8 cellular contexts compared by ENCODE assay signal in the genomic region with DNA sequence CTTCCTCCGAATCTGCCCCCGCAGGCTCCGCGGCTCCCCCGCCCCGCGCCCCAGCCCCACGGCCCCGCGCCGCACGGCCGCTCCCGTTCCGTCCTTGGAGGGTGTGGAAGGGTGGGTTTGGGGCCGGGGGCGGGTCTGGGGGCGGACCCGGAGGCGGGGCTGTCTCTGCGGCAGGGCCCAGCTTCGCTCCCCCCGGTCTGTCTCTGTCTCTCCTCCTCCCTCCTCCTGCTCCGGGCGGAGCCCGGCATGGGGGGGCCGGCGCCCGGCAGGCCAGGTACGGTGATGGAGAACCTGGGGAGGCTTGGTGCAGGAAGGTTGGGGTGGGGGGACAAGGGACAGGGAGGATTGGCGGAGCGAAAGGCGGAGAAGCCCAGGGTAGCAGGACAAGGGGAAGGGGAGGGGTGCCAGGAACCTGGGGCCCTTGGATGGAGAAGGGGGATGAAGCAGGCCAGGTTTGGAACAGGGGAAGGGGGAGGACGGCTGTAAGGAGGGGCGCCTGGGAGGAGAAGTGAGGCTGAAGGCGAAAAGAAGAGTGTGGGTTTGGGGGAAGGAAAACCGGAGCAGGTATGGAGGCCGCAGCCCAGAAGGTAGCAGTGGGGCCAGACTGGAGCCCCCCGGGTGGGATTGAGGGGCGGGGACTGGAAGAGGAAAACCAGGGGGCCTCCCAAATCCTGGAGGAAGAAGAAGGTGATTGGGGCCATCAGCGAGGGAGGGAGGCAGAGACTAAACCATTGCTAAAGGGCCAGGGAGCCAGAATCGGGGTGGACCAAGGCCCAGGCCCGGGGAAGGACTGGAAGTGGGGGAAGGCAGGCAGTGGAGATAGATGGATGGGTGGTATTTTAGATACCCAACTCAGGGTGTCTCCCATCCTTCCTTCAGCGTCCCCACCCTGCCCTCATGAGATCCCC. TPM values are rescaled to one million over a fixed set of nuclear protein-coding genes. Genes with fewer than 3 reads are reported as not detected.
A peak's percentile ranks its signal among the peaks of the same experiment; 100 is the strongest.
DNase-seq lines count a peak whose midpoint lies in the region; ATAC-seq and TF ChIP-seq lines count a peak whose summit lies in the region.

TSS of gene NYAP1 (plus strand) at position 200 of the 908 bp plus-strand sequence. CDS start 1,385 bp downstream, outside the sequence.

- H3K36me3 ChIP-seq in neuron (ENCODE audit: insufficient read depth, low read length): no peaks in the 10 kb centered on the region
- no peaks in the 10 kb centered on the region for H3K36me3 ChIP-seq in uterus

- peaks cover 38% of the 10 kb centered on the region for H3K4me1 ChIP-seq in neuron (ENCODE audit: insufficient read depth, low read length)
- H3K4me1 ChIP-seq in uterus: peaks cover 0 to 6% of the 10 kb centered on the region in 2 donors

- H3K9me3 ChIP-seq in neuron (ENCODE audit: low read length) (no peaks in the 10 kb centered on the region), uterus (no peaks in the 10 kb centered on the region)

- H3K27me3 ChIP-seq in neuron (ENCODE audit: insufficient read depth, low read length) (no peaks in the 10 kb centered on the region), uterus (no peaks in the 10 kb centered on the region)

- TF ChIP-seq CTCF in foreskin fibroblast (IDR thresholded peaks at IDR 0.05; ENCODE audit: low read depth, low read length) (no peak), uterus (IDR thresholded peaks at IDR 0.05) (no peak)

- ATAC-seq in HG02642 (IDR thresholded peaks at IDR 0.05; ENCODE audit: poor library complexity, unreplicated experiment): peak; percentile 20

- DNase-seq in EH (ENCODE audit: low read depth): peak; percentile 63
- DNase-seq in NCI-H748 (lab: John Stamatoyannopoulos, UW; ENCODE audit: unreplicated experiment): peak; percentile 71
- DNase-seq in activated naive CD4-positive, alpha-beta T cell treated with Interleukin-2 at 50 U/mL for 16 hours: peak; percentile 55
- DNase-seq in foreskin fibroblast: peak; percentile 50 to 83
- peak; percentile 78 to 79 for DNase-seq in uterus
- DNase-seq in SIG-M5 treated with dmso at 0.1 percent for 504 hours (lab: John Stamatoyannopoulos, UW; ENCODE audit: unreplicated experiment): no peak

- H3K4me3 ChIP-seq in foreskin fibroblast (ENCODE audit: low read depth in 1 of 2, low read length in 2 of 2) (peak within 1 kb of the TSS; percentile 55 to 63), neuron (ENCODE audit: low read length) (peak within 1 kb of the TSS; percentile 82), uterus (peak within 1 kb of the TSS; percentile 52 to 64)

- peak within 1 kb of the TSS; percentile 60 for H2AFZ ChIP-seq in neuron (ENCODE audit: low read depth, low read length)

- no peak for TF ChIP-seq POLR2A in uterus (IDR thresholded peaks at IDR 0.05)

- peak within 1 kb of the TSS; percentile 63 to 81 for H3K27ac ChIP-seq in uterus

- intact Hi-C loops in uterus (cut with DNase I; ENCODE audit: low total_unique reads): no loop called here

RNA-seq across cellular contexts. Expression of gene NYAP1, which starts in this region (rescaled TPM):
- 1 to 10 TPM in 2 of 4 donors, under 1 TPM in 2; 0.29 to 6.5 (median 2.4) TPM for total RNA-seq in uterus
